ENCODE assay signal across 30 cellular contexts in the genomic region with DNA sequence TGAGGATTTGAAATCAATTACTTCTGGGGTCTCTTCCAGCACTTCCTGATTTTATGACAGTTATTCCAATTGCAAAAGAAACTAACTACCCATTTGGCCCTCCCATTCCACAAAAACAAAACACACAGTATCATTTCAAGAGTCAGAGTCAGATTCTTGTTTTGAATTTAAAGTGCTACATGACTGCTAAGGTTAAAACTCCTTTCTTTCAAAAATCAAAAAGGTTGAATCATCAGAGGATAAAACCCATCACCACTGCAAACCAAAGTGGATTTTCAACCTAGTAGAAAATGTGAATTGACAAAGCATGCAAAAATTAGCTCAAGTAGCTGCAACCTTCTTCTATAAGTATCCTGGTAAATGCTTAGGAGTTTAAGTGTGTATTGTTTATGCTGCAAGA.
DNase-seq lines count a peak whose midpoint lies in the region; ATAC-seq and TF ChIP-seq lines count a peak whose summit lies in the region.
"Had no signal": no experiment of that assay in that cellular context is flagged by ENCODE, and none has a peak within 500 bp of the region (broad histone marks: within the 10 kb centered on the region; RNA-seq: fewer than 3 reads in every experiment).

No MANE protein-coding gene starts in this region.

- H3K27ac Mint-ChIP-seq in T-helper 2 cell treated with Interferon-gamma antibody and Interleukin-4, amounts not matched to agents 5 μg/mL and 100 μg/mL, for 36 hours = peak overlapping the region; percentile 38
- H3K27ac Mint-ChIP-seq in activated naive CD4-positive, alpha-beta T cell treated with anti-CD3 and anti-CD28 coated beads for 36 hours = peak overlapping the region; percentile 25
- peak overlapping the region; percentile 9 for H3K27ac Mint-ChIP-seq in T-helper 17 cell
- H3K27ac Mint-ChIP-seq in endothelial cell (ENCODE audit: unreplicated experiment) = peak overlapping the region; percentile 62

- no peak for DNase-seq in T-helper 2 cell treated with Interferon-gamma antibody and Interleukin-4, amounts not matched to agents 5 μg/mL and 100 μg/mL, for 36 hours (ENCODE audit: low spot score)
- no peak for DNase-seq in T-helper 2 cell
- no peak for DNase-seq in activated naive CD4-positive, alpha-beta T cell treated with anti-CD3 and anti-CD28 coated beads for 36 hours
- DNase-seq in activated naive CD4-positive, alpha-beta T cell treated with Interleukin-2 at 50 U/mL for 16 hours = no peak
- no peak for DNase-seq in T-helper 17 cell
- DNase-seq in endothelial cell (ENCODE audit: low spot score) = no peak
- DNase-seq in NCI-H748 treated with DMSO at 0.1 percent for 48 hours (lab: John Stamatoyannopoulos, UW) = no peak
- DNase-seq in activated gamma-delta T cell treated with Interleukin-2 at 50 U/mL for 16 hours = no peak
- DNase-seq: 8988T; ACHN; BE2C; CD8-positive, alpha-beta memory T cell; DMS 273 treated with DMSO at 0.1 percent for 48 hours; DMS79; EL; GDM1; GM23248; H9; NCI-H1092; NCI-H1417 treated with DMSO at 0.1 percent for 48 hours; NCI-H1694 treated with DMSO at 0.1 percent for 48 hours; NCI-H2081; NCI-H2171 treated with DMSO at 0.1 percent for 48 hours; NCI-H345; NCI-H510A treated with DMSO at 0.1 percent for 48 hours; NCI-H774; PC-3 had no signal

- CTCF ChIA-PET in activated naive CD4-positive, alpha-beta T cell treated with anti-CD3 and anti-CD28 coated beads for 36 hours (lab: Charles Lee) = no interaction called here

- no peaks in the 10 kb centered on the region for H3K9me3 ChIP-seq in T-helper 17 cell (ENCODE audit: control insufficient read depth, low read length, poor library complexity, severe bottlenecking)
- H3K9me3 ChIP-seq: BE2C had no signal

- H3K36me3 Mint-ChIP-seq in T-helper 2 cell treated with Interferon-gamma antibody and Interleukin-4, amounts not matched to agents 5 μg/mL and 100 μg/mL, for 36 hours (ENCODE audit: low read depth) = peaks cover 44% of the 10 kb centered on the region
- H3K36me3 Mint-ChIP-seq in activated naive CD4-positive, alpha-beta T cell treated with anti-CD3 and anti-CD28 coated beads for 36 hours (ENCODE audit: low read depth) = peaks cover 31% of the 10 kb centered on the region
- H3K36me3 Mint-ChIP-seq in T-helper 17 cell (ENCODE audit: low read depth) = peaks cover 6% of the 10 kb centered on the region
- H3K36me3 Mint-ChIP-seq in endothelial cell (ENCODE audit: low read depth, unreplicated experiment) = peaks cover 7% of the 10 kb centered on the region

- no peak for ATAC-seq in T-helper 17 cell
- ATAC-seq: GM12878, PC-3, Right ventricle myocardium inferior had no signal

- H3K4me3 Mint-ChIP-seq in T-helper 2 cell treated with Interferon-gamma antibody and Interleukin-4, amounts not matched to agents 5 μg/mL and 100 μg/mL, for 36 hours = no peak overlapping the region
- no peak overlapping the region for H3K4me3 Mint-ChIP-seq in activated naive CD4-positive, alpha-beta T cell treated with anti-CD3 and anti-CD28 coated beads for 36 hours
- H3K4me3 Mint-ChIP-seq in T-helper 17 cell (no peak overlapping the region), endothelial cell (ENCODE audit: unreplicated experiment) (no peak overlapping the region)
- H3K4me3 Mint-ChIP-seq: CD14-positive monocyte; CD8-positive, alpha-beta memory T cell; H9 had no signal

- H3K27me3 Mint-ChIP-seq in T-helper 2 cell treated with Interferon-gamma antibody and Interleukin-4, amounts not matched to agents 5 μg/mL and 100 μg/mL, for 36 hours (ENCODE audit: low read depth) = no peaks in the 10 kb centered on the region
- H3K27me3 Mint-ChIP-seq in activated naive CD4-positive, alpha-beta T cell treated with anti-CD3 and anti-CD28 coated beads for 36 hours (ENCODE audit: low read depth) = no peaks in the 10 kb centered on the region
- no peaks in the 10 kb centered on the region for H3K27me3 Mint-ChIP-seq in T-helper 17 cell
- H3K27me3 Mint-ChIP-seq in endothelial cell (ENCODE audit: unreplicated experiment) = no peaks in the 10 kb centered on the region
- H3K27me3 Mint-ChIP-seq: CD8-positive, alpha-beta memory T cell had no signal

- H3K9me3 Mint-ChIP-seq in T-helper 2 cell treated with Interferon-gamma antibody and Interleukin-4, amounts not matched to agents 5 μg/mL and 100 μg/mL, for 36 hours = no peaks in the 10 kb centered on the region
- H3K9me3 Mint-ChIP-seq in activated naive CD4-positive, alpha-beta T cell treated with anti-CD3 and anti-CD28 coated beads for 36 hours = no peaks in the 10 kb centered on the region
- H3K9me3 Mint-ChIP-seq in endothelial cell (ENCODE audit: unreplicated experiment) = no peaks in the 10 kb centered on the region
- H3K9me3 Mint-ChIP-seq: CD14-positive monocyte; CD8-positive, alpha-beta memory T cell; H9 had no signal

- no peak for TF ChIP-seq CTCF in endothelial cell (IDR thresholded peaks at IDR 0.05; ENCODE audit: unreplicated experiment)

- peaks cover 4% of the 10 kb centered on the region for H3K4me1 Mint-ChIP-seq in T-helper 2 cell treated with Interferon-gamma antibody and Interleukin-4, amounts not matched to agents 5 μg/mL and 100 μg/mL, for 36 hours (ENCODE audit: low read depth)
- peaks cover 7% of the 10 kb centered on the region for H3K4me1 Mint-ChIP-seq in activated naive CD4-positive, alpha-beta T cell treated with anti-CD3 and anti-CD28 coated beads for 36 hours (ENCODE audit: low read depth)
- H3K4me1 Mint-ChIP-seq in T-helper 17 cell = peaks cover 8% of the 10 kb centered on the region
- H3K4me1 Mint-ChIP-seq in endothelial cell (ENCODE audit: unreplicated experiment) = peaks cover 22% of the 10 kb centered on the region
- H3K4me1 Mint-ChIP-seq: CD14-positive monocyte had no signal

- intact Hi-C loops in activated naive CD4-positive, alpha-beta T cell treated with anti-CD3 and anti-CD28 coated beads for 36 hours (cut with micrococcal nuclease) = loop anchor here (2.0 kb wide), 1 partner anchor 68 kb away; a partner anchor contains a TSS

Comparison
In these comparisons a context has a peak if more than half of its experiments do, and no peak if none do; other contexts are left out.
1. H3K27ac Mint-ChIP-seq: peak in every context shown above with its lines; median percentile 62 in endothelial cell; 38 in T-helper 2 cell treated with Interferon-gamma antibody and Interleukin-4, amounts not matched to agents 5 μg/mL and 100 μg/mL, for 36 hours; 25 in activated naive CD4-positive, alpha-beta T cell treated with anti-CD3 and anti-CD28 coated beads for 36 hours; 9 in T-helper 17 cell.